In the genomic region with DNA sequence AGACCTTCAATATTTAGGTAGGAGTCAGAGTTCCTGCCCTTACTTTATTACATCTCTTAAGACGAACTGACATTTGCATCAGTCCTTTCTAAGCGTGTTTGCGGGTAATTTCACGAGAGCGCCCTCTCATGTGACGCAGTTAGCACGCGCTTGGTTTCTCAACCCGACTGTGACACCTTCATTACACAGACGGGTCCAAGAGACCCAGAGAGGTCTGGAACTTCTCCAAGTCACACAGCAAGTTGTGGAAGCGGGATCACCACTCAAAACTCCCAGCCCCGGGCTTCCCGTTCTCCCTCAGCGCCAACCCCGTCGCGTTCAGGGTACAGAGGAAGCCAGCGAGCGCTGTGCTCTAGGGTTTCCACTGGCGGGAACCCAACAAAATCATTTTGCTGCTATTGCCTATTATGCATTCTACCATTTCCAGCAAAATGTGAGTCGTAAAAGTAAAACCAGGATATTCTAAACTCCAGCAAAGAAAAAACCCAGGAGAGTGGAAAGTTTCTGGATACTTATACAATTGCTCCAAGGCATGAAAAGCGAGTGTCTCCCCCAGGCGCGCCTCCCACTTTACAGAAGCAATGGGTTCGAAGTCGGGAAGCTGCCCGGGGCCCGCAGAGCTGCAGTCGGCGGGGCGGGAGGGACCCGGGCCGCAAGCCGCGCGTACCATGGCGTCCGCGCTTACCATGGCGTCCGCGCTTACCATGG, we compare ENCODE assay signal across 8 cellular contexts. TPM values are rescaled to one million over a fixed set of nuclear protein-coding genes. Genes with fewer than 3 reads are reported as not detected.
DNase-seq lines count a peak whose midpoint lies in the region; ATAC-seq and TF ChIP-seq lines count a peak whose summit lies in the region.

No MANE protein-coding gene starts in this region.

- peaks cover 13 to 17% (median 16%) of the 10 kb centered on the region in 3 donors for H3K4me1 Mint-ChIP-seq in IgD-negative memory B cell
- peaks cover 54% of the 10 kb centered on the region for H3K4me1 Mint-ChIP-seq in activated naive CD8-positive, alpha-beta T cell treated with anti-CD3 and anti-CD28 coated beads for 36 hours

- TF ChIP-seq CTCF in cardiac muscle cell (IDR thresholded peaks at IDR 0.05; ENCODE audit: low read depth, low read length) (no peak), transverse colon (IDR thresholded peaks at IDR 0.05) (no peak)

- H3K4me3 Mint-ChIP-seq in IgD-negative memory B cell: peak overlapping the region; percentile 89 to 95 (median 94)
- peak overlapping the region; percentile 89 for H3K4me3 Mint-ChIP-seq in activated naive CD8-positive, alpha-beta T cell treated with anti-CD3 and anti-CD28 coated beads for 36 hours

- peak; percentile 67 for ATAC-seq in GM21576 (IDR thresholded peaks at IDR 0.05; ENCODE audit: unreplicated experiment)

- no peak for TF ChIP-seq EP300 in transverse colon (IDR thresholded peaks at IDR 0.05; ENCODE audit: low read depth)

- in situ Hi-C loops in transverse colon (cut with MboI; ENCODE audit: low pct_ligation_motif_present in 1 of 4, low pct_unique_long_range_greater_than_20kb in 1 of 4, low sequenced_read_pairs in 3 of 4): no loop called here

- 0% methylated on average over 6 to 39 of the region's 42 CpGs for WGBS in transverse colon (ENCODE audit: low coverage in 1 of 2), 2 donors

- H3K27ac Mint-ChIP-seq in IgD-negative memory B cell: peak overlapping the region; percentile 93 to 99 (median 94)
- H3K27ac Mint-ChIP-seq in activated naive CD8-positive, alpha-beta T cell treated with anti-CD3 and anti-CD28 coated beads for 36 hours: peak overlapping the region; percentile 96

- DNase-seq in Daoy (ENCODE audit: low read depth) (peak; percentile 55), SK-N-DZ (ENCODE audit: low spot score) (peak; percentile 47), cardiac muscle cell (ENCODE audit: low read depth in 1 of 2, low spot score in 1 of 2) (peak; percentile 46 to 95), pons (ENCODE audit: low spot score) (peak; percentile 90), transverse colon (peak; percentile 82)
- peak; percentile 68 for DNase-seq in activated naive CD8-positive, alpha-beta T cell treated with anti-CD3 and anti-CD28 coated beads for 36 hours

- H3K4me1 ChIP-seq in cardiac muscle cell (ENCODE audit: low read depth) (peaks cover 5% of the 10 kb centered on the region), transverse colon (peaks cover 0 to 19% (median 6%) of the 10 kb centered on the region in 4 donors)

- H3K9me3 ChIP-seq in cardiac muscle cell (ENCODE audit: low read depth) (no peaks in the 10 kb centered on the region), transverse colon (no peaks in the 10 kb centered on the region)

- H3K27me3 Mint-ChIP-seq in IgD-negative memory B cell: peaks cover 2% of the 10 kb centered on the region
- no peaks in the 10 kb centered on the region for H3K27me3 Mint-ChIP-seq in activated naive CD8-positive, alpha-beta T cell treated with anti-CD3 and anti-CD28 coated beads for 36 hours

- no peak overlapping the region for H3K27ac ChIP-seq in cardiac muscle cell
- peak overlapping the region; percentile 80 to 91 (median 90) for H3K27ac ChIP-seq in transverse colon

- intact Hi-C loops in transverse colon (cut with DNase I; ENCODE audit: low total_unique reads): no loop called here

- no peaks in the 10 kb centered on the region for H3K9me3 Mint-ChIP-seq in IgD-negative memory B cell
- peaks cover 9% of the 10 kb centered on the region for H3K9me3 Mint-ChIP-seq in activated naive CD8-positive, alpha-beta T cell treated with anti-CD3 and anti-CD28 coated beads for 36 hours

- H3K36me3 ChIP-seq in cardiac muscle cell: no peaks in the 10 kb centered on the region
- H3K36me3 ChIP-seq in transverse colon: no peaks in the 10 kb centered on the region

- H3K4me3 ChIP-seq in cardiac muscle cell (peak overlapping the region; percentile 78), transverse colon (peak overlapping the region; percentile 49 to 73 (median 60))

- H3K36me3 Mint-ChIP-seq in IgD-negative memory B cell: no peaks in the 10 kb centered on the region
- peaks cover 49% of the 10 kb centered on the region for H3K36me3 Mint-ChIP-seq in activated naive CD8-positive, alpha-beta T cell treated with anti-CD3 and anti-CD28 coated beads for 36 hours

- H3K27me3 ChIP-seq in cardiac muscle cell (no peaks in the 10 kb centered on the region), transverse colon (no peaks in the 10 kb centered on the region)

- TF ChIP-seq POLR2A in transverse colon (IDR thresholded peaks at IDR 0.05): no peak

RNA-seq across cellular contexts. Expression of gene ENOSF1, which starts 0.6 kb away (rescaled TPM):
- 13.4 and 15.3 TPM in 2 replicates for total RNA-seq in Daoy (2014; rRNA removed; shearing (Covaris generic))
- polyA plus RNA-seq in IgD-negative memory B cell (5.3 TPM), cardiac muscle cell (72.0 and 72.9 TPM in 2 replicates)
- polyA plus RNA-seq in SK-N-DZ (2014; cell fraction: cytosol; rRNA removed): 7.3 and 8.4 TPM in 2 replicates
- polyA plus RNA-seq in SK-N-DZ (2014; cell fraction: nucleus; rRNA removed): 30.1 and 43.1 TPM in 2 replicates
- total RNA-seq in activated naive CD8-positive, alpha-beta T cell treated with anti-CD3 and anti-CD28 coated beads for 36 hours: 10 to 100 TPM; 61.7 to 75.2 TPM
- total RNA-seq in cardiac muscle cell (35.2 and 66.7 TPM in 2 replicates), transverse colon (10 to 100 TPM; 44.5 to 97.3 (median 74.2) TPM)

RNA-seq across cellular contexts. Expression of gene TYMS, which starts 54.4 kb away (rescaled TPM):
- 14.1 and 20.9 TPM in 2 replicates for total RNA-seq in Daoy (2014; rRNA removed; shearing (Covaris generic))
- polyA plus RNA-seq in IgD-negative memory B cell (1.0 TPM), cardiac muscle cell (177 and 231 TPM in 2 replicates)
- polyA plus RNA-seq in SK-N-DZ (2014; cell fraction: cytosol; rRNA removed): 102 and 120 TPM in 2 replicates
- polyA plus RNA-seq in SK-N-DZ (2014; cell fraction: nucleus; rRNA removed): 79.7 and 194 TPM in 2 replicates
- total RNA-seq in activated naive CD8-positive, alpha-beta T cell treated with anti-CD3 and anti-CD28 coated beads for 36 hours: 100 to 1,000 TPM; 364 to 369 TPM
- total RNA-seq in cardiac muscle cell (55.5 and 86.5 TPM in 2 replicates), transverse colon (1 to 10 TPM; 3.2 to 5.9 (median 4.7) TPM)
